Comparison of ENCODE assay signal across 37 cellular contexts in genomic region chr6:4571011-4571410, GRCh38.
DNase-seq lines count a peak whose midpoint lies in the region; ATAC-seq, FAIRE-seq and TF ChIP-seq lines count a peak whose summit lies in the region.
"Had no signal": no experiment of that assay in that cellular context is flagged by ENCODE, and none has a peak within 500 bp of the region (broad histone marks: within the 10 kb centered on the region; RNA-seq: fewer than 3 reads in every experiment).

No MANE protein-coding gene starts in this region.

- no peak for DNase-seq in activated CD4-positive, alpha-beta T cell treated with anti-CD3 and anti-CD28 coated beads, Interleukin-2, amount 10 ng/mL, durations not matched to agents 7 days and 5 days
- no peak for DNase-seq in activated CD4-positive, alpha-beta T cell treated with anti-CD3 and anti-CD28 coated beads for 48 hours
- DNase-seq in HepG2 (ENCODE audit: low spot score) = no peak
- no peak for DNase-seq in right lobe of liver
- DNase-seq in K562 (ENCODE audit: extremely low read depth in 1 of 4, low spot score in 3 of 4) = no peak
- DNase-seq in ureter (ENCODE audit: low spot score) = no peak
- no peak for DNase-seq in NCI-H510A treated with DMSO at 0.1 percent for 48 hours (lab: John Stamatoyannopoulos, UW)
- DNase-seq: 8988T; ACHN; AML-193; BE2C; C1 segment of cervical spinal cord; Caco-2; Calu3; CD4-positive, alpha-beta memory T cell; CD4-positive, alpha-beta T cell; CD4-positive, CD25-positive, alpha-beta regulatory T cell; CD8-positive, alpha-beta memory T cell; CD8-positive, alpha-beta T cell; COR-L47; DMS 273 treated with DMSO at 0.1 percent for 48 hours; DMS153; DMS53; DMS79; DMS79 treated with DMSO at 0.1 percent for 48 hours; DND-41; EL had no signal

- H3K4me3 Mint-ChIP-seq in activated CD4-positive, alpha-beta T cell treated with anti-CD3 and anti-CD28 coated beads, Interleukin-2, amount 10 ng/mL, durations not matched to agents 7 days and 5 days = no peak overlapping the region
- H3K4me3 Mint-ChIP-seq: B cell; CD14-positive monocyte; CD4-positive, alpha-beta memory T cell; CD4-positive, alpha-beta T cell; CD4-positive, CD25-positive, alpha-beta regulatory T cell; CD8-positive, alpha-beta memory T cell; CD8-positive, alpha-beta T cell had no signal

- TF ChIP-seq POLR2A in HepG2 (IDR thresholded peaks at IDR 0.05; ENCODE audit: insufficient read depth in 1 of 2, low read depth in 2 of 2, low read length in 2 of 2) = no peak
- no peak for TF ChIP-seq POLR2A in right lobe of liver (IDR thresholded peaks at IDR 0.05)
- no peak for TF ChIP-seq POLR2A in K562 (conservative IDR thresholded peaks at IDR 0.05)

- CTCF ChIA-PET in activated CD4-positive, alpha-beta T cell treated with anti-CD3 and anti-CD28 coated beads, Interleukin-2, amount 10 ng/mL, durations not matched to agents 7 days and 5 days (lab: Charles Lee) = no interaction called here
- CTCF ChIA-PET in HepG2 (lab: Yijun Ruan, JAX; ENCODE audit: low intra/inter-chr PET ratio, low total read pairs) = no interaction called here
- CTCF ChIA-PET in HEK293 (lab: Yijun Ruan, JAX) = no interaction called here
- CTCF ChIA-PET in K562 (lab: Yijun Ruan, JAX; ENCODE audit: low intra/inter-chr PET ratio) = no interaction called here

- ATAC-seq in HepG2 (no peak), right lobe of liver (no peak), K562 (no peak)
- ATAC-seq: A549; CD8-positive, alpha-beta T cell had no signal

- H3K9me3 Mint-ChIP-seq in activated CD4-positive, alpha-beta T cell treated with anti-CD3 and anti-CD28 coated beads, Interleukin-2, amount 10 ng/mL, durations not matched to agents 7 days and 5 days = peaks cover 5% of the 10 kb centered on the region

- no peak for TF ChIP-seq RAD21 in HepG2 (CRISPR knock-in tag; IDR thresholded peaks at IDR 0.05)
- no peak for TF ChIP-seq RAD21 in K562 (CRISPR knock-in tag; conservative IDR thresholded peaks at IDR 0.05 in 1 of 2, IDR thresholded peaks at IDR 0.05 in 1 of 2)

- TF ChIP-seq EP300 in HepG2 (IDR thresholded peaks at IDR 0.05; ENCODE audit: low read depth in 2 of 2, low read length in 2 of 2) (no peak), HepG2 (CRISPR knock-in tag; IDR thresholded peaks at IDR 0.05; ENCODE audit: borderline replicate concordance) (no peak), K562 (IDR thresholded peaks at IDR 0.05; ENCODE audit: low read length) (no peak)

- no peaks in the 10 kb centered on the region for H3K9me1 ChIP-seq in K562 (ENCODE audit: control insufficient read depth, insufficient read depth, low read length)

- no peak overlapping the region for H3K4me2 ChIP-seq in HepG2 (ENCODE audit: low read depth, low read length)
- no peak overlapping the region for H3K4me2 ChIP-seq in K562 (ENCODE audit: insufficient read depth, low read length)
- H3K4me2 ChIP-seq: A549; BLaER1; BLaER1 treated with 17β-estradiol and CSF1 and Interleukin-3, amounts not matched to agents 10 nM and 100 nM had no signal

- in situ Hi-C loops in HepG2 (cut with HindIII; ENCODE audit: extremely low pct_ligation_motif_present, low pct_unique_long_range_greater_than_20kb) = no loop called here
- in situ Hi-C loops in K562 (cut with MboI) = no loop called here

- H3K4me1 Mint-ChIP-seq in activated CD4-positive, alpha-beta T cell treated with anti-CD3 and anti-CD28 coated beads, Interleukin-2, amount 10 ng/mL, durations not matched to agents 7 days and 5 days = no peaks in the 10 kb centered on the region
- H3K4me1 Mint-ChIP-seq: B cell; CD14-positive monocyte; CD4-positive, alpha-beta memory T cell; CD8-positive, alpha-beta memory T cell had no signal

- peak overlapping the region; percentile 36 for H3K27ac Mint-ChIP-seq in activated CD4-positive, alpha-beta T cell treated with anti-CD3 and anti-CD28 coated beads, Interleukin-2, amount 10 ng/mL, durations not matched to agents 7 days and 5 days
- H3K27ac Mint-ChIP-seq: B cell; CD14-positive monocyte; CD4-positive, alpha-beta memory T cell; CD4-positive, alpha-beta T cell; CD4-positive, CD25-positive, alpha-beta regulatory T cell; CD8-positive, alpha-beta memory T cell; CD8-positive, alpha-beta T cell had no signal

- H3K4me1 ChIP-seq in HepG2 (ENCODE audit: insufficient read depth, low read length) = no peaks in the 10 kb centered on the region
- no peaks in the 10 kb centered on the region for H3K4me1 ChIP-seq in right lobe of liver
- no peaks in the 10 kb centered on the region for H3K4me1 ChIP-seq in HEK293 (ENCODE audit: control insufficient read depth, insufficient read depth, low read length)
- H3K4me1 ChIP-seq in K562 (replicated peaks in 1 of 2; ENCODE audit: control insufficient read depth in 2 of 2, insufficient read depth in 2 of 2, low read length in 2 of 2) = no peaks in the 10 kb centered on the region
- H3K4me1 ChIP-seq: A549; BE2C; BLaER1; BLaER1 treated with 17β-estradiol and CSF1 and Interleukin-3, amounts not matched to agents 10 nM and 100 nM; Caco-2 had no signal

- H3K27me3 Mint-ChIP-seq in activated CD4-positive, alpha-beta T cell treated with anti-CD3 and anti-CD28 coated beads, Interleukin-2, amount 10 ng/mL, durations not matched to agents 7 days and 5 days = no peaks in the 10 kb centered on the region
- H3K27me3 Mint-ChIP-seq: CD4-positive, CD25-positive, alpha-beta regulatory T cell had no signal

- no peak overlapping the region for H3K27ac ChIP-seq in HepG2 (ENCODE audit: extremely low read length, insufficient read depth, low read length)
- no peak overlapping the region for H3K27ac ChIP-seq in right lobe of liver
- H3K27ac ChIP-seq in HEK293 (ENCODE audit: extremely low read depth, low read depth, low read length) = no peak overlapping the region
- H3K27ac ChIP-seq in K562 (ENCODE audit: extremely low read depth, low read depth, low read length) = no peak overlapping the region
- H3K27ac ChIP-seq: 22Rv1; A549; BLaER1; BLaER1 treated with 17β-estradiol and CSF1 and Interleukin-3, amounts not matched to agents 10 nM and 100 nM; C4-2B had no signal

- BruUV-seq in HepG2 (replicated peaks; lab: Mats Ljungman, UMichigan) (no TSS peak), K562 (replicated peaks; lab: Mats Ljungman, UMichigan) (no TSS peak)

- H3K9me3 ChIP-seq in HepG2 (ENCODE audit: low read length) = peaks cover 26% of the 10 kb centered on the region
- H3K9me3 ChIP-seq in right lobe of liver = peaks cover 0 to 12% (median 0%) of the 10 kb centered on the region in 4 donors
- no peaks in the 10 kb centered on the region for H3K9me3 ChIP-seq in HEK293 (ENCODE audit: control insufficient read depth, insufficient read depth, low read depth, low read length)
- H3K9me3 ChIP-seq in K562 (replicated peaks; ENCODE audit: control insufficient read depth, insufficient read depth, low read depth, low read length) = peaks cover 9% of the 10 kb centered on the region
- H3K9me3 ChIP-seq: BE2C had no signal

- FAIRE-seq in HepG2 (lab: Jason Lieb, UNC) (peak; percentile 18), K562 (lab: Jason Lieb, UNC) (no peak)
- FAIRE-seq: A204.1, A549, D721Med had no signal

- H3K36me3 ChIP-seq in HepG2 (replicated peaks in 1 of 2; ENCODE audit: control insufficient read depth in 1 of 2, insufficient read depth in 2 of 2, low read length in 2 of 2) = no peaks in the 10 kb centered on the region
- H3K36me3 ChIP-seq in right lobe of liver = no peaks in the 10 kb centered on the region
- H3K36me3 ChIP-seq in HEK293 (ENCODE audit: control insufficient read depth in 2 of 2, insufficient read depth in 1 of 2, low read length in 2 of 2) = no peaks in the 10 kb centered on the region
- H3K36me3 ChIP-seq in K562 (ENCODE audit: control insufficient read depth, insufficient read depth, low read length) = no peaks in the 10 kb centered on the region
- H3K36me3 ChIP-seq: BE2C; BLaER1; BLaER1 treated with 17β-estradiol and CSF1 and Interleukin-3, amounts not matched to agents 10 nM and 100 nM had no signal

- TF ChIP-seq CTCF in HepG2 (CRISPR knock-in tag; IDR thresholded peaks at IDR 0.05) (no peak), right lobe of liver (IDR thresholded peaks at IDR 0.05) (no peak), HEK293 (tag by site-specific recombination; IDR thresholded peaks at IDR 0.05) (no peak), K562 (IDR thresholded peaks at IDR 0.05 in 2 of 3, conservative IDR thresholded peaks at IDR 0.05 in 1 of 3; ENCODE audit: insufficient read depth in 2 of 3, low read depth in 1 of 3, low read length in 3 of 3) (no peak)

- H3K27me3 ChIP-seq in HepG2 (ENCODE audit: control insufficient read depth in 1 of 2, insufficient read depth in 2 of 2, low read length in 2 of 2) (peaks cover 0 to 30% of the 10 kb centered on the region in 2 experiments; a peak in 2 of 5 replicates), right lobe of liver (no peaks in the 10 kb centered on the region), K562 (ENCODE audit: control insufficient read depth in 2 of 2, insufficient read depth in 2 of 2, low read length in 2 of 2) (peaks cover 12 to 25% of the 10 kb centered on the region in 2 experiments; a peak in 3 of 5 replicates)
- H3K27me3 ChIP-seq: BE2C; BLaER1; BLaER1 treated with 17β-estradiol and CSF1 and Interleukin-3, amounts not matched to agents 10 nM and 100 nM had no signal

- no peaks in the 10 kb centered on the region for H3K36me3 Mint-ChIP-seq in activated CD4-positive, alpha-beta T cell treated with anti-CD3 and anti-CD28 coated beads, Interleukin-2, amount 10 ng/mL, durations not matched to agents 7 days and 5 days (ENCODE audit: low read depth)
- H3K36me3 Mint-ChIP-seq: CD14-positive monocyte; CD4-positive, alpha-beta memory T cell; CD4-positive, CD25-positive, alpha-beta regulatory T cell; CD8-positive, alpha-beta T cell had no signal

- H3K4me3 ChIP-seq in HepG2 (replicated peaks in 1 of 3; ENCODE audit: insufficient read depth in 1 of 3, low read depth in 2 of 3, low read length in 3 of 3) = no peak overlapping the region
- H3K4me3 ChIP-seq in right lobe of liver = no peak overlapping the region
- H3K4me3 ChIP-seq in HEK293 (ENCODE audit: low read depth, low read length) = no peak overlapping the region
- H3K4me3 ChIP-seq in K562 = no peak overlapping the region
- H3K4me3 ChIP-seq: A549; BLaER1; BLaER1 treated with 17β-estradiol and CSF1 and Interleukin-3, amounts not matched to agents 10 nM and 100 nM had no signal

- no peak overlapping the region for H2AFZ ChIP-seq in HepG2 (ENCODE audit: low read length)
- H2AFZ ChIP-seq in K562 (ENCODE audit: low read depth, low read length) = no peak overlapping the region

- POLR2A ChIA-PET in activated CD4-positive, alpha-beta T cell treated with anti-CD3 and anti-CD28 coated beads, Interleukin-2, amount 10 ng/mL, durations not matched to agents 7 days and 5 days (lab: Charles Lee) = no interaction called here
- POLR2A ChIA-PET in HepG2 (lab: Yijun Ruan, JAX) = no interaction called here
- POLR2A ChIA-PET in HEK293 (lab: Yijun Ruan, JAX) = no interaction called here
- POLR2A ChIA-PET in K562 (lab: Yijun Ruan, JAX) = no interaction called here

- intact Hi-C loops in HepG2 (cut with micrococcal nuclease; ENCODE audit: unreplicated experiment) = no loop called here
- intact Hi-C loops in right lobe of liver (cut with DNase I) = no loop called here
- intact Hi-C loops in K562 (cut with micrococcal nuclease) = no loop called here

- H3K79me2 ChIP-seq in HepG2 (ENCODE audit: insufficient read depth, low read length) (no peaks in the 10 kb centered on the region), K562 (ENCODE audit: control insufficient read depth, insufficient read depth, low read length) (no peaks in the 10 kb centered on the region)

- WGBS in HepG2 (ENCODE audit: low lambda C conversion rate) = 18% methylated on average over 2 of the region's 2 CpGs
- WGBS in right lobe of liver (ENCODE audit: insufficient coverage, low coverage, low lambda C conversion rate, missing lambda C conversion rate) = 70% methylated on average over 2 of the region's 2 CpGs
- 4% methylated on average over 2 of the region's 2 CpGs for WGBS in K562 (ENCODE audit: insufficient coverage, low coverage, missing lambda C conversion rate)

- H4K20me1 ChIP-seq in HepG2 (ENCODE audit: insufficient read depth, low read length) = no peaks in the 10 kb centered on the region
- no peaks in the 10 kb centered on the region for H4K20me1 ChIP-seq in K562 (replicated peaks; ENCODE audit: control insufficient read depth, insufficient read depth, low read length)
- H4K20me1 ChIP-seq: BLaER1; BLaER1 treated with 17β-estradiol and CSF1 and Interleukin-3, amounts not matched to agents 10 nM and 100 nM had no signal

- H3K9ac ChIP-seq in HepG2 (ENCODE audit: insufficient read depth, low read depth, low read length) (no peak overlapping the region), K562 (ENCODE audit: insufficient read depth in 1 of 2, low read depth in 2 of 2, low read length in 2 of 2) (no peak overlapping the region)
- H3K9ac ChIP-seq: BLaER1; BLaER1 treated with 17β-estradiol and CSF1 and Interleukin-3, amounts not matched to agents 10 nM and 100 nM had no signal
